In the genomic region with DNA sequence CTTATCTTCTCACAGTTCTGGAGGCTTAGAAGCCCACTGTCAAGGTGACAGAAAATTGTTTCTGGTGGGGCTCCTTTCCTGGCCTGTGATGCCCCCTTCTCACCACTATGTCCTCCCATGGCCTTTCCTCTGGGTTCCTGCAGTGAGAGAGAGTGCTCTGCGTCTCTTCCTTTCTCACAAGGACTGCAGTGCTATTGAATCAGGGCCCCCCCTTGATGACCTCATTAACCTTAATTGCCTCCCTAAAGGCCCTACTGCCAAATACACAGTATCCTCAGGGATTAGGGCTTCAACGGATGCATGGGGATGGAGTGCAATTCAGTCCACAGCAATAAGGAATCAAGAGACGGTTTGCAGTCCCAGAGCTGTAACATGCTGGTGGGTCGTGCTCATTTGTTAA, we compare ENCODE assay signal across 26 cellular contexts.
"Had no signal": no experiment of that assay in that cellular context is flagged by ENCODE, and none has a peak within 500 bp of the region (broad histone marks: within the 10 kb centered on the region; RNA-seq: fewer than 3 reads in every experiment).

No MANE protein-coding gene starts in this region.

- H3K4me1 ChIP-seq: parathyroid adenoma had no signal

- H3K27ac Mint-ChIP-seq: immature natural killer cell; naive thymus-derived CD4-positive, alpha-beta T cell; nephron; progenitor cell of endocrine pancreas; stimulated activated effector memory CD8-positive, alpha-beta T cell treated with anti-CD3 and anti-CD28 coated beads, Interleukin-12 subunit alpha, Interleukin-12 subunit beta, amount 100 ng/mL, for 72 hours; type B pancreatic cell had no signal

- H3K9ac ChIP-seq: parathyroid adenoma had no signal

- H3K27me3 ChIP-seq: right atrium auricular region, testis, tibial artery had no signal

- H2AFZ ChIP-seq: parathyroid adenoma had no signal

- DNase-seq: effector memory CD4-positive, alpha-beta T cell; erythroblast; esophagus squamous epithelium; foreskin melanocyte; hypothalamus; immature natural killer cell; mesenchymal stem cell; midbrain; naive thymus-derived CD4-positive, alpha-beta T cell; stimulated activated CD4-positive, alpha-beta T cell treated with anti-CD3 and anti-CD28 coated beads, Interleukin-12 subunit alpha, Interleukin-12 subunit beta, amount 100 ng/mL, for 4 hours; stimulated activated CD4-positive, alpha-beta T cell treated with anti-CD3 and anti-CD28 coated beads, Interleukin-1b, Interleukin-23, amount 100 ng/mL, for 48 hours; stimulated activated CD4-positive, alpha-beta T cell treated with anti-CD3 and anti-CD28 coated beads, Interleukin-4, amount 100 ng/mL, for 1 hour; stimulated activated naive CD4-positive, alpha-beta T cell treated with Interleukin-2 at 50 U/mL for 16 hours; substantia nigra; testis; tibial artery had no signal

- H3K79me2 ChIP-seq: parathyroid adenoma had no signal

- H3K36me3 ChIP-seq: esophagus squamous epithelium, right atrium auricular region, tibial artery had no signal

- H3K4me3 ChIP-seq: coronary artery, esophagus squamous epithelium, lung, right atrium auricular region, smooth muscle cell, testis, tibial artery had no signal

- H3K36me3 Mint-ChIP-seq: immature natural killer cell; stimulated activated effector memory CD8-positive, alpha-beta T cell treated with anti-CD3 and anti-CD28 coated beads, Interleukin-12 subunit alpha, Interleukin-12 subunit beta, amount 100 ng/mL, for 72 hours; type B pancreatic cell had no signal

- H3K4me2 ChIP-seq: smooth muscle cell had no signal

- H3K27me3 Mint-ChIP-seq: progenitor cell of endocrine pancreas, type B pancreatic cell had no signal

- H3K27ac ChIP-seq: coronary artery, esophagus squamous epithelium, parathyroid adenoma, right atrium auricular region, testis, tibial artery had no signal

- ATAC-seq: naive thymus-derived CD4-positive, alpha-beta T cell; sciatic nerve; stimulated activated effector memory CD8-positive, alpha-beta T cell treated with anti-CD3 and anti-CD28 coated beads, Interleukin-12 subunit alpha, Interleukin-12 subunit beta, amount 100 ng/mL, for 72 hours had no signal

- H3K4me1 Mint-ChIP-seq: nephron had no signal

- H3K9me3 ChIP-seq: esophagus squamous epithelium, right atrium auricular region, testis, tibial artery had no signal

- H3K4me3 Mint-ChIP-seq: immature natural killer cell; naive thymus-derived CD4-positive, alpha-beta T cell; nephron; stimulated activated effector memory CD8-positive, alpha-beta T cell treated with anti-CD3 and anti-CD28 coated beads, Interleukin-12 subunit alpha, Interleukin-12 subunit beta, amount 100 ng/mL, for 72 hours; type B pancreatic cell had no signal

- H3K9me3 Mint-ChIP-seq: immature natural killer cell; nephron; stimulated activated effector memory CD8-positive, alpha-beta T cell treated with anti-CD3 and anti-CD28 coated beads, Interleukin-12 subunit alpha, Interleukin-12 subunit beta, amount 100 ng/mL, for 72 hours; type B pancreatic cell had no signal
